Comparison of ENCODE assay signal across 1 cellular context in the genomic region with DNA sequence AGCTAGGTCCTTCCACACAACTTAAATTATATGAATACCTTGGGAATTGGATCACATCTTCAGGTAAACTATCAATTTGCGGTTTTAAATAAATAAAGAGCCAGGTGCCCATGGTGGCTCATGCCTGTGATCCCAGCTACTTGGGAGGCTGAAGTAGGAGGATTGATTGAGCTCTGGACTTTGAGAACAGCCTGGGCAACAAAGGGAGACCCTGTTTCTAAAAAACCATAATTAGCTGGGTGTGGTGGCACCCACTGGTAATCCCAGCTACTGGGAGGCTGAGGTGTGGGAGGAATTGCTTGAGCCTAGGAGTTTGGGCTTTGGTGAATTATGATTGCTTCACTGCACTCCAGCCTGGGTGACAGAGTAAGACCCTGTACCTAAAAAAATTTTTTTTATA.
TF ChIP-seq lines count a peak whose summit lies in the region.

No MANE protein-coding gene starts in this region.

TF ChIP-seq in GM23338, 12 proteins besides CTCF, POLR2A, EP300 and RAD21 (continued from another document):
- TF ChIP-seq, protein P1, sequence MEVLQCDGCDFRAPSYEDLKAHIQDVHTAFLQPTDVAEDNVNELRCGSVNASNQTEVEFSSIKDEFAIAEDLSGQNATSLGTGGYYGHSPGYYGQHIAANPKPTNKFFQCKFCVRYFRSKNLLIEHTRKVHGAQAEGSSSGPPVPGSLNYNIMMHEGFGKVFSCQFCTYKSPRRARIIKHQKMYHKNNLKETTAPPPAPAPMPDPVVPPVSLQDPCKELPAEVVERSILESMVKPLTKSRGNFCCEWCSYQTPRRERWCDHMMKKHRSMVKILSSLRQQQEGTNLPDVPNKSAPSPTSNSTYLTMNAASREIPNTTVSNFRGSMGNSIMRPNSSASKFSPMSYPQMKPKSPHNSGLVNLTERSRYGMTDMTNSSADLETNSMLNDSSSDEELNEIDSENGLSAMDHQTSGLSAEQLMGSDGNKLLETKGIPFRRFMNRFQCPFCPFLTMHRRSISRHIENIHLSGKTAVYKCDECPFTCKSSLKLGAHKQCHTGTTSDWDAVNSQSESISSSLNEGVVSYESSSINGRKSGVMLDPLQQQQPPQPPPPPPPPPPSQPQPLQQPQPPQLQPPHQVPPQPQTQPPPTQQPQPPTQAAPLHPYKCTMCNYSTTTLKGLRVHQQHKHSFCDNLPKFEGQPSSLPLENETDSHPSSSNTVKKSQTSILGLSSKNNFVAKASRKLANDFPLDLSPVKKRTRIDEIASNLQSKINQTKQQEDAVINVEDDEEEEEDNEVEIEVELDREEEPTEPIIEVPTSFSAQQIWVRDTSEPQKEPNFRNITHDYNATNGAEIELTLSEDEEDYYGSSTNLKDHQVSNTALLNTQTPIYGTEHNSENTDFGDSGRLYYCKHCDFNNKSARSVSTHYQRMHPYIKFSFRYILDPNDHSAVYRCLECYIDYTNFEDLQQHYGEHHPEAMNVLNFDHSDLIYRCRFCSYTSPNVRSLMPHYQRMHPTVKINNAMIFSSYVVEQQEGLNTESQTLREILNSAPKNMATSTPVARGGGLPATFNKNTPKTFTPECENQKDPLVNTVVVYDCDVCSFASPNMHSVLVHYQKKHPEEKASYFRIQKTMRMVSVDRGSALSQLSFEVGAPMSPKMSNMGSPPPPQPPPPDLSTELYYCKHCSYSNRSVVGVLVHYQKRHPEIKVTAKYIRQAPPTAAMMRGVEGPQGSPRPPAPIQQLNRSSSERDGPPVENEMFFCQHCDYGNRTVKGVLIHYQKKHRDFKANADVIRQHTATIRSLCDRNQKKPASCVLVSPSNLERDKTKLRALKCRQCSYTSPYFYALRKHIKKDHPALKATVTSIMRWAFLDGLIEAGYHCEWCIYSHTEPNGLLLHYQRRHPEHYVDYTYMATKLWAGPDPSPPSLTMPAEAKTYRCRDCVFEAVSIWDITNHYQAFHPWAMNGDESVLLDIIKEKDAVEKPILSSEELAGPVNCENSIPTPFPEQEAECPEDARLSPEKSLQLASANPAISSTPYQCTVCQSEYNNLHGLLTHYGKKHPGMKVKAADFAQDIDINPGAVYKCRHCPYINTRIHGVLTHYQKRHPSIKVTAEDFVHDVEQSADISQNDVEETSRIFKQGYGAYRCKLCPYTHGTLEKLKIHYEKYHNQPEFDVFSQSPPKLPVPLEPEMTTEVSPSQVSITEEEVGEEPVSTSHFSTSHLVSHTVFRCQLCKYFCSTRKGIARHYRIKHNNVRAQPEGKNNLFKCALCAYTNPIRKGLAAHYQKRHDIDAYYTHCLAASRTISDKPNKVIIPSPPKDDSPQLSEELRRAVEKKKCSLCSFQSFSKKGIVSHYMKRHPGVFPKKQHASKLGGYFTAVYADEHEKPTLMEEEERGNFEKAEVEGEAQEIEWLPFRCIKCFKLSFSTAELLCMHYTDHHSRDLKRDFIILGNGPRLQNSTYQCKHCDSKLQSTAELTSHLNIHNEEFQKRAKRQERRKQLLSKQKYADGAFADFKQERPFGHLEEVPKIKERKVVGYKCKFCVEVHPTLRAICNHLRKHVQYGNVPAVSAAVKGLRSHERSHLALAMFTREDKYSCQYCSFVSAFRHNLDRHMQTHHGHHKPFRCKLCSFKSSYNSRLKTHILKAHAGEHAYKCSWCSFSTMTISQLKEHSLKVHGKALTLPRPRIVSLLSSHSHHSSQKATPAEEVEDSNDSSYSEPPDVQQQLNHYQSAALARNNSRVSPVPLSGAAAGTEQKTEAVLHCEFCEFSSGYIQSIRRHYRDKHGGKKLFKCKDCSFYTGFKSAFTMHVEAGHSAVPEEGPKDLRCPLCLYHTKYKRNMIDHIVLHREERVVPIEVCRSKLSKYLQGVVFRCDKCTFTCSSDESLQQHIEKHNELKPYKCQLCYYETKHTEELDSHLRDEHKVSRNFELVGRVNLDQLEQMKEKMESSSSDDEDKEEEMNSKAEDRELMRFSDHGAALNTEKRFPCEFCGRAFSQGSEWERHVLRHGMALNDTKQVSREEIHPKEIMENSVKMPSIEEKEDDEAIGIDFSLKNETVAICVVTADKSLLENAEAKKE (CRISPR knock-in tag; IDR thresholded peaks at IDR 0.05), result no peak
- no peak for TF ChIP-seq CREB1 (CRISPR knock-in tag; IDR thresholded peaks at IDR 0.05; ENCODE audit: low read depth)
- no peak for TF ChIP-seq NANOG (IDR thresholded peaks at IDR 0.05; ENCODE audit: borderline replicate concordance)
- no peak for TF ChIP-seq ETS1 (IDR thresholded peaks at IDR 0.05)
TF ChIP-seq in GM23338: peak in this region for 0.
